1 cellular context compared by ENCODE assay signal in the genomic region with DNA sequence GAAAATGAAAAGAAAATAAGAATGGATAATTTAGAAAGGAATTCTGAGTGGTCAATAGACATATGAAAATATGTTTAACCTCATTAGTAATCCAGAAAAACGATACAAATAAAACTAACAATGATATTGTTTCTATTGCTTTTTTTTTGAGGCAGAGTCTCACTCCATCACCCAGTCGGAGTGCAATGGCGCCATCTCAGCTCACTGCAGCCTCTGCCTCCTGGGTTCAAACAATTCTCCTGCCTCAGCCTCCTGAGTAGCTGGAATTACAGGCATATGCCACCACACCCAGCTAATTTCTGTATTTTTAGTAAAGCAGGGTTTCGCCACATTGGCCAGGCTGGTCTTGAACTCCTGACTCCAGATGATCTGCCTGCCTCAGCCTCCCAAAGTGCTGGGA.
TF ChIP-seq lines count a peak whose summit lies in the region.

No MANE protein-coding gene starts in this region.

TF ChIP-seq in SK-N-SH, 30 proteins besides CTCF, POLR2A, EP300 and RAD21:
- 0 out of 2 replicates have a peak, but pooled peaks have one; percentile 8 for TF ChIP-seq SMC3 (IDR thresholded peaks at IDR 0.05; ENCODE audit: low read depth, low read length)
